In the genomic region with DNA sequence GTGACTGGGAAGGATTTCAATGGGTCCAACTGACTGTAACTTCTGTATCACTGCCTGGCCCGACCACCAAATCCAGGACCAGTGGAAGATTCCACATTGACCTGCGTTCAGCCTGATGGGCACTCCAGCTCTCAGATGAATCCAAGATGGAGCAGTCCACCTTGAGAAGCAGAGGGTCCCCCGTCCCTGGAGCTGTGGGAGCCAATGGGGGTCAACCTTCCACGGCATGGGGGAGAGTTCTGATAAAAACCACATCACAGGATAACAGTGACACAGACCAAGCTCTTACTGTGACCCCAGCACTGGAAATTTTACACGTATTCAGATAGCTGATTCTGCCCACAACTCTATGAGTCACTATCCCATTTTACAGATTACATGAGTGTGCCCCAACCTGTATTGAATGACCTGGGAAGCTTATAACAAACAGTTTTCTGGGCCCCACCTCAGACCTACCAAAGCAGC, we compare ENCODE assay signal across 1 cellular context.
TF ChIP-seq lines count a peak whose summit lies in the region.

No MANE protein-coding gene starts in this region.

TF ChIP-seq in GM23338, 12 proteins besides CTCF, POLR2A, EP300 and RAD21 (continued from another document):
- TF ChIP-seq, protein P1, sequence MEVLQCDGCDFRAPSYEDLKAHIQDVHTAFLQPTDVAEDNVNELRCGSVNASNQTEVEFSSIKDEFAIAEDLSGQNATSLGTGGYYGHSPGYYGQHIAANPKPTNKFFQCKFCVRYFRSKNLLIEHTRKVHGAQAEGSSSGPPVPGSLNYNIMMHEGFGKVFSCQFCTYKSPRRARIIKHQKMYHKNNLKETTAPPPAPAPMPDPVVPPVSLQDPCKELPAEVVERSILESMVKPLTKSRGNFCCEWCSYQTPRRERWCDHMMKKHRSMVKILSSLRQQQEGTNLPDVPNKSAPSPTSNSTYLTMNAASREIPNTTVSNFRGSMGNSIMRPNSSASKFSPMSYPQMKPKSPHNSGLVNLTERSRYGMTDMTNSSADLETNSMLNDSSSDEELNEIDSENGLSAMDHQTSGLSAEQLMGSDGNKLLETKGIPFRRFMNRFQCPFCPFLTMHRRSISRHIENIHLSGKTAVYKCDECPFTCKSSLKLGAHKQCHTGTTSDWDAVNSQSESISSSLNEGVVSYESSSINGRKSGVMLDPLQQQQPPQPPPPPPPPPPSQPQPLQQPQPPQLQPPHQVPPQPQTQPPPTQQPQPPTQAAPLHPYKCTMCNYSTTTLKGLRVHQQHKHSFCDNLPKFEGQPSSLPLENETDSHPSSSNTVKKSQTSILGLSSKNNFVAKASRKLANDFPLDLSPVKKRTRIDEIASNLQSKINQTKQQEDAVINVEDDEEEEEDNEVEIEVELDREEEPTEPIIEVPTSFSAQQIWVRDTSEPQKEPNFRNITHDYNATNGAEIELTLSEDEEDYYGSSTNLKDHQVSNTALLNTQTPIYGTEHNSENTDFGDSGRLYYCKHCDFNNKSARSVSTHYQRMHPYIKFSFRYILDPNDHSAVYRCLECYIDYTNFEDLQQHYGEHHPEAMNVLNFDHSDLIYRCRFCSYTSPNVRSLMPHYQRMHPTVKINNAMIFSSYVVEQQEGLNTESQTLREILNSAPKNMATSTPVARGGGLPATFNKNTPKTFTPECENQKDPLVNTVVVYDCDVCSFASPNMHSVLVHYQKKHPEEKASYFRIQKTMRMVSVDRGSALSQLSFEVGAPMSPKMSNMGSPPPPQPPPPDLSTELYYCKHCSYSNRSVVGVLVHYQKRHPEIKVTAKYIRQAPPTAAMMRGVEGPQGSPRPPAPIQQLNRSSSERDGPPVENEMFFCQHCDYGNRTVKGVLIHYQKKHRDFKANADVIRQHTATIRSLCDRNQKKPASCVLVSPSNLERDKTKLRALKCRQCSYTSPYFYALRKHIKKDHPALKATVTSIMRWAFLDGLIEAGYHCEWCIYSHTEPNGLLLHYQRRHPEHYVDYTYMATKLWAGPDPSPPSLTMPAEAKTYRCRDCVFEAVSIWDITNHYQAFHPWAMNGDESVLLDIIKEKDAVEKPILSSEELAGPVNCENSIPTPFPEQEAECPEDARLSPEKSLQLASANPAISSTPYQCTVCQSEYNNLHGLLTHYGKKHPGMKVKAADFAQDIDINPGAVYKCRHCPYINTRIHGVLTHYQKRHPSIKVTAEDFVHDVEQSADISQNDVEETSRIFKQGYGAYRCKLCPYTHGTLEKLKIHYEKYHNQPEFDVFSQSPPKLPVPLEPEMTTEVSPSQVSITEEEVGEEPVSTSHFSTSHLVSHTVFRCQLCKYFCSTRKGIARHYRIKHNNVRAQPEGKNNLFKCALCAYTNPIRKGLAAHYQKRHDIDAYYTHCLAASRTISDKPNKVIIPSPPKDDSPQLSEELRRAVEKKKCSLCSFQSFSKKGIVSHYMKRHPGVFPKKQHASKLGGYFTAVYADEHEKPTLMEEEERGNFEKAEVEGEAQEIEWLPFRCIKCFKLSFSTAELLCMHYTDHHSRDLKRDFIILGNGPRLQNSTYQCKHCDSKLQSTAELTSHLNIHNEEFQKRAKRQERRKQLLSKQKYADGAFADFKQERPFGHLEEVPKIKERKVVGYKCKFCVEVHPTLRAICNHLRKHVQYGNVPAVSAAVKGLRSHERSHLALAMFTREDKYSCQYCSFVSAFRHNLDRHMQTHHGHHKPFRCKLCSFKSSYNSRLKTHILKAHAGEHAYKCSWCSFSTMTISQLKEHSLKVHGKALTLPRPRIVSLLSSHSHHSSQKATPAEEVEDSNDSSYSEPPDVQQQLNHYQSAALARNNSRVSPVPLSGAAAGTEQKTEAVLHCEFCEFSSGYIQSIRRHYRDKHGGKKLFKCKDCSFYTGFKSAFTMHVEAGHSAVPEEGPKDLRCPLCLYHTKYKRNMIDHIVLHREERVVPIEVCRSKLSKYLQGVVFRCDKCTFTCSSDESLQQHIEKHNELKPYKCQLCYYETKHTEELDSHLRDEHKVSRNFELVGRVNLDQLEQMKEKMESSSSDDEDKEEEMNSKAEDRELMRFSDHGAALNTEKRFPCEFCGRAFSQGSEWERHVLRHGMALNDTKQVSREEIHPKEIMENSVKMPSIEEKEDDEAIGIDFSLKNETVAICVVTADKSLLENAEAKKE (CRISPR knock-in tag; IDR thresholded peaks at IDR 0.05) = no peak
- no peak for TF ChIP-seq NANOG (IDR thresholded peaks at IDR 0.05; ENCODE audit: borderline replicate concordance)
